ENCODE assay signal across 7 cellular contexts in the genomic region with DNA sequence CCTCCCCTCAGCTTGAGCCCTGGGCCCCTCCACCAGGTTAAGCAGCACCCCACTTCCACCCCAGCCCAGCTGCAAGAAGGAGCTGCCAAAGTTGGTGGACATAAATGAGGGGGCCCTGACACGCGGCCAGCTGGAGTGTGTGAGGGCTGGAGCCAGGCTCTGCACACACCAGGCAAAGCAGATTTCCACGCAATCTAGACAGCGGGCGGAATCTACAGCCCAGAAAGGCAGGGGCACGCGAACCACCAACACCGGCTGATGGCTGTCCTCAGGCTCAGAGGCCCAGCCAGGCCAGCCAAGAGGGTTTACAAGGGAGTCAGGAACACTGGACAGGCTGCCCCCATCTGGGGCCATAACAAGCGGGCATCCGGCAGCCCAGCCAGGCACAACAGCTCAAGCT.
"Had no signal": no experiment of that assay in that cellular context is flagged by ENCODE, and none has a peak within 500 bp of the region (broad histone marks: within the 10 kb centered on the region; RNA-seq: fewer than 3 reads in every experiment).

No MANE protein-coding gene starts in this region.

- FAIRE-seq: HTR-8/SVneo, K562 had no signal

- H2AFZ ChIP-seq: GM23338 had no signal

- H3K4me2 ChIP-seq: GM23338 had no signal

- H3K4me3 Mint-ChIP-seq: GM23338 had no signal

- H3K36me3 ChIP-seq: HAP-1 had no signal

- H3K4me3 ChIP-seq: GM23338, HAP-1, K562 had no signal

- DNase-seq: H7, IMR-90, KG1 had no signal

- H3K27ac Mint-ChIP-seq: GM23338 had no signal

- H3K4me1 ChIP-seq: HAP-1 had no signal
